25 cellular contexts compared by ENCODE assay signal in genomic region chr20:58268421-58268821, GRCh38. TPM values are rescaled to one million over a fixed set of nuclear protein-coding genes. Genes with fewer than 3 reads are reported as not detected.
DNase-seq lines count a peak whose midpoint lies in the region; FAIRE-seq and TF ChIP-seq lines count a peak whose summit lies in the region.
"Had no signal": no experiment of that assay in that cellular context is flagged by ENCODE, and none has a peak within 500 bp of the region (broad histone marks: within the 10 kb centered on the region; RNA-seq: fewer than 3 reads in every experiment).

No MANE protein-coding gene starts in this region.

- intact Hi-C loops in activated CD4-positive, alpha-beta memory T cell treated with anti-CD3 and anti-CD28 coated beads for 36 hours (cut with micrococcal nuclease) = no loop called here
- intact Hi-C loops in adrenal gland (cut with DNase I) = no loop called here

- TF ChIP-seq CTCF in MM.1S (IDR thresholded peaks at IDR 0.05; ENCODE audit: low read length) (no peak), adrenal gland (IDR thresholded peaks at IDR 0.05) (no peak)

- H3K9me3 ChIP-seq in MM.1S (replicated peaks; ENCODE audit: insufficient read depth, low read length) (no peaks in the 10 kb centered on the region), adrenal gland (replicated peaks in 1 of 3) (no peaks in the 10 kb centered on the region), small intestine (ENCODE audit: control insufficient read depth, low read depth) (no peaks in the 10 kb centered on the region)
- H3K9me3 ChIP-seq: tibial nerve had no signal

- H3K9me3 Mint-ChIP-seq in activated CD4-positive, alpha-beta memory T cell treated with anti-CD3 and anti-CD28 coated beads, Interleukin-2, amount 10 ng/mL, durations not matched to agents 7 days and 5 days = no peaks in the 10 kb centered on the region
- H3K9me3 Mint-ChIP-seq in activated CD4-positive, alpha-beta memory T cell treated with anti-CD3 and anti-CD28 coated beads for 36 hours = no peaks in the 10 kb centered on the region
- H3K9me3 Mint-ChIP-seq: activated B cell treated with CpG ODN at 0.5 μM for 24 hours; CD14-positive monocyte; IgD-negative memory B cell; stimulated activated naive B cell treated with anti-CD40 and anti-IgM and Interleukin-4, amounts not matched to agents 10 μg/mL and 1 μg/mL and 100 μg/mL, for 72 hours had no signal

- H3K36me3 ChIP-seq in MM.1S (replicated peaks; ENCODE audit: insufficient read depth, low read length) = no peaks in the 10 kb centered on the region
- peaks cover 0 to 18% of the 10 kb centered on the region in 2 donors for H3K36me3 ChIP-seq in adrenal gland (replicated peaks in 1 of 2)
- H3K36me3 ChIP-seq in small intestine (ENCODE audit: control insufficient read depth in 2 of 2, insufficient read depth in 2 of 2, low read length in 2 of 2) = peaks cover 5 to 6% of the 10 kb centered on the region in 2 donors

- TF ChIP-seq POLR2A in adrenal gland (IDR thresholded peaks at IDR 0.05) = no peak

- no peak for DNase-seq in activated CD4-positive, alpha-beta memory T cell treated with anti-CD3 and anti-CD28 coated beads, Interleukin-2, amount 10 ng/mL, durations not matched to agents 7 days and 5 days
- no peak for DNase-seq in activated CD4-positive, alpha-beta memory T cell treated with anti-CD3 and anti-CD28 coated beads for 36 hours
- DNase-seq in MM.1S (no peak), adrenal gland (peak in 4 of 7 donors; percentile 41 to 64 (median 51)), small intestine (peak; percentile 15), OCI-M2 (lab: John Stamatoyannopoulos, UW; ENCODE audit: unreplicated experiment) (no peak), DMS79 (lab: John Stamatoyannopoulos, UW) (no peak), inferior parietal cortex (ENCODE audit: extremely low spot score) (no peak)
- DNase-seq: activated B cell treated with CpG ODN at 0.5 μM for 24 hours; activated CD8-positive, alpha-beta memory T cell treated with anti-CD3 and anti-CD28 coated beads, Interleukin-2, amount 50 U/mL, for 4 hours; dorsolateral prefrontal cortex; left cardiac atrium; NCI-H2029 treated with DMSO at 0.1 percent for 48 hours; NK-92 treated with Interleukin-12 subunit alpha and Interleukin-12 subunit beta, amount 100 ng/mL, for 24 hours; occipital lobe; retina; stimulated activated naive B cell treated with anti-CD40 and anti-IgM and Interleukin-4, amounts not matched to agents 10 μg/mL and 1 μg/mL and 100 μg/mL, for 72 hours had no signal

- peaks cover 40% of the 10 kb centered on the region for H3K36me3 Mint-ChIP-seq in activated CD4-positive, alpha-beta memory T cell treated with anti-CD3 and anti-CD28 coated beads, Interleukin-2, amount 10 ng/mL, durations not matched to agents 7 days and 5 days (ENCODE audit: low read depth)
- H3K36me3 Mint-ChIP-seq in activated CD4-positive, alpha-beta memory T cell treated with anti-CD3 and anti-CD28 coated beads for 36 hours = peaks cover 20% of the 10 kb centered on the region

- peaks cover 8% of the 10 kb centered on the region; the same call in 1 of the 2 replicates for H3F3A ChIP-seq in MM.1S (ENCODE audit: insufficient read depth, low read length)

- no peak overlapping the region for H3K4me3 Mint-ChIP-seq in activated CD4-positive, alpha-beta memory T cell treated with anti-CD3 and anti-CD28 coated beads, Interleukin-2, amount 10 ng/mL, durations not matched to agents 7 days and 5 days
- H3K4me3 Mint-ChIP-seq in activated CD4-positive, alpha-beta memory T cell treated with anti-CD3 and anti-CD28 coated beads for 36 hours = no peak overlapping the region
- H3K4me3 Mint-ChIP-seq: activated B cell treated with CpG ODN at 0.5 μM for 24 hours; CD14-positive monocyte; IgD-negative memory B cell; stimulated activated naive B cell treated with anti-CD40 and anti-IgM and Interleukin-4, amounts not matched to agents 10 μg/mL and 1 μg/mL and 100 μg/mL, for 72 hours had no signal

- no peak for FAIRE-seq in small intestine (lab: Jason Lieb, UNC)
- FAIRE-seq: GM18507, H1 had no signal

- H3K27ac Mint-ChIP-seq in activated CD4-positive, alpha-beta memory T cell treated with anti-CD3 and anti-CD28 coated beads, Interleukin-2, amount 10 ng/mL, durations not matched to agents 7 days and 5 days = peak overlapping the region; percentile 16
- no peak overlapping the region for H3K27ac Mint-ChIP-seq in activated CD4-positive, alpha-beta memory T cell treated with anti-CD3 and anti-CD28 coated beads for 36 hours
- H3K27ac Mint-ChIP-seq: activated B cell treated with CpG ODN at 0.5 μM for 24 hours; stimulated activated naive B cell treated with anti-CD40 and anti-IgM and Interleukin-4, amounts not matched to agents 10 μg/mL and 1 μg/mL and 100 μg/mL, for 72 hours had no signal

- no peaks in the 10 kb centered on the region for H3K9me2 ChIP-seq in MM.1S (replicated peaks; ENCODE audit: insufficient read depth, low read length)

- H3K79me2 ChIP-seq in MM.1S (ENCODE audit: low read length) = no peaks in the 10 kb centered on the region

- WGBS in adrenal gland, 4 donors = 59 to 82% (median 69%) methylated on average over 7 of the region's 7 CpGs
- 71 to 87% (median 81%) methylated on average over 7 of the region's 7 CpGs for WGBS in small intestine, 3 donors

- H3K27me3 Mint-ChIP-seq in activated CD4-positive, alpha-beta memory T cell treated with anti-CD3 and anti-CD28 coated beads, Interleukin-2, amount 10 ng/mL, durations not matched to agents 7 days and 5 days = no peaks in the 10 kb centered on the region
- H3K27me3 Mint-ChIP-seq in activated CD4-positive, alpha-beta memory T cell treated with anti-CD3 and anti-CD28 coated beads for 36 hours = no peaks in the 10 kb centered on the region
- H3K27me3 Mint-ChIP-seq: activated B cell treated with CpG ODN at 0.5 μM for 24 hours; IgD-negative memory B cell; stimulated activated naive B cell treated with anti-CD40 and anti-IgM and Interleukin-4, amounts not matched to agents 10 μg/mL and 1 μg/mL and 100 μg/mL, for 72 hours had no signal

- no peak overlapping the region for H2AFZ ChIP-seq in MM.1S (ENCODE audit: low read length)

- H3K4me3 ChIP-seq in MM.1S (ENCODE audit: low read length) (no peak overlapping the region), adrenal gland (no peak overlapping the region), small intestine (ENCODE audit: low read depth in 1 of 2, low read length in 2 of 2) (no peak overlapping the region)
- H3K4me3 ChIP-seq: dorsolateral prefrontal cortex, tibial nerve had no signal

- peak overlapping the region; percentile 27; the same call in 1 of the 2 replicates for H3K4me2 ChIP-seq in MM.1S (ENCODE audit: low read depth, low read length)

- CTCF ChIA-PET in activated CD4-positive, alpha-beta memory T cell treated with anti-CD3 and anti-CD28 coated beads, Interleukin-2, amount 10 ng/mL, durations not matched to agents 7 days and 5 days (lab: Charles Lee) = interaction anchor here (0.6 kb wide), 1 partner anchor 31 kb away, joined by 3 read pairs; no protein-coding TSS in a partner anchor
- CTCF ChIA-PET in activated CD4-positive, alpha-beta memory T cell treated with anti-CD3 and anti-CD28 coated beads for 36 hours (lab: Charles Lee) = no interaction called here

- POLR2A ChIA-PET in activated CD4-positive, alpha-beta memory T cell treated with anti-CD3 and anti-CD28 coated beads, Interleukin-2, amount 10 ng/mL, durations not matched to agents 7 days and 5 days (lab: Charles Lee) = interaction anchor here (0.6 kb wide), 1 partner anchor 361 kb away, joined by 3 read pairs; no protein-coding TSS in a partner anchor
- POLR2A ChIA-PET in activated CD4-positive, alpha-beta memory T cell treated with anti-CD3 and anti-CD28 coated beads for 36 hours (lab: Charles Lee) = no interaction called here

- H3K9ac ChIP-seq in MM.1S (ENCODE audit: low read length) = no peak overlapping the region

- 0 out of 2 replicates have a peak, but pooled peaks cover 12% of the 10 kb centered on the region for H3K4me1 ChIP-seq in MM.1S (ENCODE audit: low read length)
- H3K4me1 ChIP-seq in adrenal gland (replicated peaks in 1 of 2) = peaks cover 0 to 7% of the 10 kb centered on the region in 2 donors
- no peaks in the 10 kb centered on the region for H3K4me1 ChIP-seq in small intestine (ENCODE audit: control insufficient read depth in 2 of 2, insufficient read depth in 1 of 2, low read depth in 1 of 2, low read length in 1 of 2)
- H3K4me1 ChIP-seq: tibial nerve had no signal

- H3K4me1 Mint-ChIP-seq in activated CD4-positive, alpha-beta memory T cell treated with anti-CD3 and anti-CD28 coated beads, Interleukin-2, amount 10 ng/mL, durations not matched to agents 7 days and 5 days = peaks cover 35% of the 10 kb centered on the region
- H3K4me1 Mint-ChIP-seq in activated CD4-positive, alpha-beta memory T cell treated with anti-CD3 and anti-CD28 coated beads for 36 hours (ENCODE audit: low read depth) = peaks cover 28% of the 10 kb centered on the region
- H3K4me1 Mint-ChIP-seq: activated B cell treated with CpG ODN at 0.5 μM for 24 hours; stimulated activated naive B cell treated with anti-CD40 and anti-IgM and Interleukin-4, amounts not matched to agents 10 μg/mL and 1 μg/mL and 100 μg/mL, for 72 hours had no signal

- H3K27me3 ChIP-seq in MM.1S (replicated peaks; ENCODE audit: insufficient read depth, low read length) (no peaks in the 10 kb centered on the region), adrenal gland (no peaks in the 10 kb centered on the region), small intestine (ENCODE audit: control insufficient read depth in 2 of 2, insufficient read depth in 2 of 2, low read length in 2 of 2) (no peaks in the 10 kb centered on the region)
- H3K27me3 ChIP-seq: dorsolateral prefrontal cortex, tibial nerve had no signal

- peak overlapping the region; percentile 53; the same call in 1 of the 2 replicates for H3K27ac ChIP-seq in MM.1S (ENCODE audit: low read length)
- peak overlapping the region in 1 of 5 donors; percentile 40 for H3K27ac ChIP-seq in adrenal gland
- H3K27ac ChIP-seq in small intestine (ENCODE audit: low read depth in 1 of 2, low read length in 1 of 2) = no peak overlapping the region
- H3K27ac ChIP-seq: dorsolateral prefrontal cortex, tibial nerve had no signal

- H4K20me1 ChIP-seq in MM.1S (ENCODE audit: insufficient read depth, low read length) = no peaks in the 10 kb centered on the region

RNA-seq across cellular contexts. Expression of gene ANKRD60, which starts 40.0 kb away (rescaled TPM):
- total RNA-seq in activated CD4-positive, alpha-beta memory T cell treated with anti-CD3 and anti-CD28 coated beads, Interleukin-2, amount 10 ng/mL, durations not matched to agents 7 days and 5 days = not detected
- total RNA-seq in activated CD4-positive, alpha-beta memory T cell treated with anti-CD3 and anti-CD28 coated beads for 36 hours = not detected
- not detected for total RNA-seq in adrenal gland
- polyA plus RNA-seq in adrenal gland = not detected
- not detected for polyA plus RNA-seq in small intestine
- total RNA-seq: activated B cell treated with CpG ODN at 0.5 μM for 24 hours, H1, left cardiac atrium, mononuclear cell, NCI-H460, occipital lobe, tibial nerve had no signal
- polyA plus RNA-seq: CD14-positive monocyte, esophagus, H1, IgD-negative memory B cell had no signal

RNA-seq across cellular contexts. Expression of gene RAB22A, which starts 41.1 kb away (rescaled TPM):
- total RNA-seq in activated CD4-positive, alpha-beta memory T cell treated with anti-CD3 and anti-CD28 coated beads, Interleukin-2, amount 10 ng/mL, durations not matched to agents 7 days and 5 days = 10 to 100 TPM; 14.7 to 14.8 TPM
- 10 to 100 TPM; 10.5 to 12.0 TPM for total RNA-seq in activated CD4-positive, alpha-beta memory T cell treated with anti-CD3 and anti-CD28 coated beads for 36 hours
- 10 to 100 TPM; 22.4 to 46.3 (median 28.2) TPM for total RNA-seq in adrenal gland
- polyA plus RNA-seq in adrenal gland = 10 to 100 TPM in 1 of 3 donors, 1 to 10 TPM in 2; 6.7 to 31.9 (median 8.0) TPM
- 10 to 100 TPM in 2 of 3 donors, 1 to 10 TPM in 1; 6.9 to 12.4 (median 11.9) TPM for polyA plus RNA-seq in small intestine

Comparison
In these comparisons a context has a peak if more than half of its experiments do, and no peak if none do; other contexts are left out.
1. DNase-seq: peak in adrenal gland (4 of 7) and small intestine (single experiment); none in activated CD4-positive, alpha-beta memory T cell treated with anti-CD3 and anti-CD28 coated beads, Interleukin-2, amount 10 ng/mL, durations not matched to agents 7 days and 5 days (single experiment), activated CD4-positive, alpha-beta memory T cell treated with anti-CD3 and anti-CD28 coated beads for 36 hours (single experiment), MM.1S (single experiment), OCI-M2 (single experiment), DMS79 (single experiment) and inferior parietal cortex (single experiment).